In the genomic region with DNA sequence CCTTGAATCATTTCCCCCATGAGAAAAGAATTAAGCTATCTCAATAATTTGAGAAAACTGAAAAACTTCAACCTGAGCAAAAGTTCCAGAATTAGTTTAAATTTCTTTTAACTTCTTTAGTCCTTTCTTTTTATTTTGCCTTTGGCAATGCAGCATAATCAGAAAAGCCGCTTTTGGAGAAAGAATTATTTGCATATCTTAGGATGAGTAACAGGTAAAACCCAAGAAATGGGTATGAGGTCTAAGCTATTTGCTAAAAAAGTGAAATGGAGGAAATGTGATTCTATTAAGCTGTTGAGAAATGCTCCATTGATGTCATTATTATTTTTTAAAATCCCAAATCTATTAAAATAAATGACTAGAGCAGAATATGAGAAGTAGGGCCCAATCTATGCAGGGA, we compare ENCODE assay signal across 1 cellular context.
TF ChIP-seq lines count a peak whose summit lies in the region.

No MANE protein-coding gene starts in this region.

TF ChIP-seq in GM23338, 12 proteins besides CTCF, POLR2A, EP300 and RAD21 (continued from another document):
- no peak for TF ChIP-seq POLR2AphosphoS5 (IDR thresholded peaks at IDR 0.05; ENCODE audit: low read depth)
- TF ChIP-seq ZNF331 (CRISPR knock-in tag; IDR thresholded peaks at IDR 0.05; ENCODE audit: low read depth), result no peak
- no peak for TF ChIP-seq ZNF114 (CRISPR knock-in tag; IDR thresholded peaks at IDR 0.05)
- TF ChIP-seq JUNB (IDR thresholded peaks at IDR 0.05; ENCODE audit: unreplicated experiment), result no peak
- TF ChIP-seq ZNF462 (CRISPR knock-in tag; IDR thresholded peaks at IDR 0.05), result no peak
TF ChIP-seq in GM23338: peak in this region for 0.
